9 cellular contexts compared by ENCODE assay signal in genomic region chr19:1268392-1269064, GRCh38. TPM values are rescaled to one million over a fixed set of nuclear protein-coding genes. Genes with fewer than 3 reads are reported as not detected.
DNase-seq lines count a peak whose midpoint lies in the region; ATAC-seq and TF ChIP-seq lines count a peak whose summit lies in the region.
"Had no signal": no experiment of that assay in that cellular context is flagged by ENCODE, and none has a peak within 500 bp of the region (broad histone marks: within the 10 kb centered on the region; RNA-seq: fewer than 3 reads in every experiment).

No MANE protein-coding gene starts in this region.

- peaks cover 59% of the 10 kb centered on the region for H3K4me1 Mint-ChIP-seq in activated naive CD4-positive, alpha-beta T cell treated with anti-CD3 and anti-CD28 coated beads, Interleukin-2, amount 50 U/mL, for 24 hours
- peaks cover 24% of the 10 kb centered on the region for H3K4me1 Mint-ChIP-seq in MCF 10A (ENCODE audit: insufficient read depth, unreplicated experiment)

- CTCF ChIA-PET in MCF 10A (lab: Yijun Ruan, JAX), result interaction anchor here (0.5 to 4.9 kb wide), 4 partner anchors 23 to 168 kb away, joined by 3 to 144 read pairs (median 8); partner anchors contain the start of gene ATP5F1D

- no peak for DNase-seq in activated naive CD4-positive, alpha-beta T cell treated with anti-CD3 and anti-CD28 coated beads, Interleukin-2, amount 50 U/mL, for 16 hours
- no peak for DNase-seq in MCF 10A (ENCODE audit: unreplicated experiment)
- DNase-seq in stimulated activated naive CD4-positive, alpha-beta T cell treated with Interleukin-2 at 50 U/mL for 16 hours (lab: John Stamatoyannopoulos, UW), result no peak

- no peaks in the 10 kb centered on the region for H3K27me3 Mint-ChIP-seq in activated naive CD4-positive, alpha-beta T cell treated with anti-CD3 and anti-CD28 coated beads, Interleukin-2, amount 50 U/mL, for 24 hours
- no peaks in the 10 kb centered on the region for H3K27me3 Mint-ChIP-seq in MCF 10A (ENCODE audit: insufficient read depth, unreplicated experiment)

- no TSS peak for BruUV-seq in MCF 10A (replicated peaks; lab: Mats Ljungman, UMichigan)

- no peaks in the 10 kb centered on the region for H3K9me3 ChIP-seq in muscle layer of colon (ENCODE audit: low read length)

- H3K4me3 ChIP-seq in muscle layer of colon (ENCODE audit: low read depth in 1 of 2, low read length in 2 of 2) (peak overlapping the region in 1 of 2 donors; percentile 39), urinary bladder (ENCODE audit: low read depth, low read length) (no peak overlapping the region)

- peak overlapping the region; percentile 70 for H3K4me3 Mint-ChIP-seq in activated naive CD4-positive, alpha-beta T cell treated with anti-CD3 and anti-CD28 coated beads, Interleukin-2, amount 50 U/mL, for 24 hours
- H3K4me3 Mint-ChIP-seq in MCF 10A (ENCODE audit: unreplicated experiment), result peak overlapping the region; percentile 84

- peak overlapping the region; percentile 89 for H3K27ac Mint-ChIP-seq in activated naive CD4-positive, alpha-beta T cell treated with anti-CD3 and anti-CD28 coated beads, Interleukin-2, amount 50 U/mL, for 24 hours
- H3K27ac Mint-ChIP-seq in MCF 10A (ENCODE audit: low read depth, unreplicated experiment), result peak overlapping the region; percentile 89

- no peak for ATAC-seq in GM18505 (IDR thresholded peaks at IDR 0.05; ENCODE audit: unreplicated experiment)
- ATAC-seq in GM21576 (IDR thresholded peaks at IDR 0.05; ENCODE audit: unreplicated experiment), result no peak

- no peaks in the 10 kb centered on the region for H3K9me3 Mint-ChIP-seq in activated naive CD4-positive, alpha-beta T cell treated with anti-CD3 and anti-CD28 coated beads, Interleukin-2, amount 50 U/mL, for 24 hours
- H3K9me3 Mint-ChIP-seq in MCF 10A (ENCODE audit: unreplicated experiment), result no peaks in the 10 kb centered on the region

- no peaks in the 10 kb centered on the region for H3K27me3 ChIP-seq in muscle layer of colon (ENCODE audit: control insufficient read depth in 1 of 2, insufficient read depth in 2 of 2, low read length in 2 of 2)

- TF ChIP-seq CTCF in MCF 10A (IDR thresholded peaks at IDR 0.05; ENCODE audit: unreplicated experiment), result no peak

- intact Hi-C loops in MCF 10A (cut with micrococcal nuclease), result no loop called here

- no peak for TF ChIP-seq POLR2A in GM18505 (IDR thresholded peaks at IDR 0.05; ENCODE audit: borderline replicate concordance, extremely low read depth, insufficient read depth, insufficient read length)

- peaks cover 57% of the 10 kb centered on the region for H3K4me1 ChIP-seq in muscle layer of colon (ENCODE audit: insufficient read depth, low read length)
- no peaks in the 10 kb centered on the region for H3K4me1 ChIP-seq in urinary bladder (ENCODE audit: insufficient read depth)

- WGBS in urinary bladder, result 45% methylated on average over 34 of the region's 34 CpGs

- peaks cover 24% of the 10 kb centered on the region for H3K36me3 Mint-ChIP-seq in activated naive CD4-positive, alpha-beta T cell treated with anti-CD3 and anti-CD28 coated beads, Interleukin-2, amount 50 U/mL, for 24 hours
- H3K36me3 Mint-ChIP-seq in MCF 10A (ENCODE audit: insufficient read depth, unreplicated experiment), result peaks cover 53% of the 10 kb centered on the region

- H3K36me3 ChIP-seq in muscle layer of colon (ENCODE audit: insufficient read depth, low read length) (peaks cover 31% of the 10 kb centered on the region), urinary bladder (ENCODE audit: insufficient read depth) (peaks cover 3% of the 10 kb centered on the region)

- peak overlapping the region; percentile 98 for H3K27ac ChIP-seq in muscle layer of colon (ENCODE audit: low read depth, low read length)
- peak overlapping the region; percentile 4 for H3K27ac ChIP-seq in urinary bladder (ENCODE audit: low read depth)

- POLR2A ChIA-PET in MCF 10A (lab: Yijun Ruan, JAX), result interaction anchor here (0.6 to 6.2 kb wide), 34 partner anchors 8 to 1097 kb away, joined by 3 to 240 read pairs (median 5); partner anchors contain the start of genes ARHGAP45, ATP5F1D, MED16 and NDUFS7

- peak overlapping the region; percentile 79 for H3K9ac ChIP-seq in muscle layer of colon (ENCODE audit: low read length)

RNA-seq across cellular contexts. Expression of gene CIRBP, which starts 0.6 kb away (rescaled TPM):
- total RNA-seq in MCF 10A (2022) (316 and 362 TPM in 2 replicates), urinary bladder (267 TPM)
- polyA plus RNA-seq in urinary bladder, result 536 TPM

RNA-seq across cellular contexts. Expression of gene FAM174C, which starts 6.8 kb away (rescaled TPM):
- total RNA-seq in MCF 10A (2022) (71.0 and 85.2 TPM in 2 replicates), urinary bladder (4.9 TPM)
- 55.9 TPM for polyA plus RNA-seq in urinary bladder

RNA-seq across cellular contexts. Expression of gene EFNA2, which starts 17.1 kb away (rescaled TPM):
- total RNA-seq in MCF 10A (2022), result not detected in 2 replicates
- total RNA-seq in urinary bladder, result 0.32 TPM
- 0.09 TPM for polyA plus RNA-seq in urinary bladder
- total RNA-seq: dermis blood vessel endothelial cell had no signal

RNA-seq across cellular contexts. Expression of gene MIDN, which starts 20.1 kb away (rescaled TPM):
- 73.6 and 96.9 TPM in 2 replicates for total RNA-seq in MCF 10A (2022)
- 12.2 TPM for total RNA-seq in urinary bladder
- polyA plus RNA-seq in urinary bladder, result 64.3 TPM

RNA-seq across cellular contexts. Expression of gene ATP5F1D, which starts 27.0 kb away (rescaled TPM):
- total RNA-seq in MCF 10A (2022), result 256 and 258 TPM in 2 replicates
- total RNA-seq in urinary bladder, result 9.5 TPM
- polyA plus RNA-seq in urinary bladder, result 236 TPM

Comparison
In these comparisons a context has a peak if more than half of its experiments do, and no peak if none do; other contexts are left out.
1. RNA of gene FAM174C, which starts 6.8 kb away (total RNA-seq): 71.0 to 85.2 TPM in MCF 10A; 4.9 TPM in urinary bladder (single experiment); every median in the first group is over 10 times any median in the second.